Comparison of ENCODE assay signal across 9 cellular contexts in the genomic region with DNA sequence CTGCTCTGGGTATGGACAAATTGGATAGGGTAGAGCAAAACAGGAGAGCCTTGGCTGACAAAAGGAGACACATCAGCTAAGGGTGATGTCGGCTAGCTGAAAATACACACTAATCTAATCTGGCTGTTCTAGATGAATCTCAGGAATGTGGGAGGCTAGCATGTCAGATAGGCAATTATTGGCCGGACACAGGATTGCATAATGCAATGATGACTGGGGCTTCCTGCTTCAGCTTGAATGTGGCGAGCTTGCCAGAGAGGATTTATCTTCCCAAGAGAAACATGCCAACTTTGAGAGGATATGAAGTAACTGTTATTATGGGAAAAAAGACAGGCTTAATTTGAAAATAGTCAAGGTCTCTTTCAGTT.
DNase-seq lines count a peak whose midpoint lies in the region; ATAC-seq and TF ChIP-seq lines count a peak whose summit lies in the region.
"Had no signal": no experiment of that assay in that cellular context is flagged by ENCODE, and none has a peak within 500 bp of the region (broad histone marks: within the 10 kb centered on the region; RNA-seq: fewer than 3 reads in every experiment).

No MANE protein-coding gene starts in this region.

- H3K9me2 ChIP-seq in PC-9 (ENCODE audit: insufficient read depth) = no peaks in the 10 kb centered on the region

- peak; percentile 100 for DNase-seq in AG10803 (ENCODE audit: low read depth)
- DNase-seq in PC-9 = peak; percentile 31 to 89
- DNase-seq in neuronal stem cell (ENCODE audit: low spot score) = no peak
- DNase-seq in activated naive CD4-positive, alpha-beta T cell (lab: John Stamatoyannopoulos, UW) = no peak
- no peak for DNase-seq in activated naive CD4-positive, alpha-beta T cell treated with Interleukin-2 at 50 U/mL for 16 hours
- no peak for DNase-seq in NCI-H774 (lab: John Stamatoyannopoulos, UW)
- DNase-seq: activated CD8-positive, alpha-beta memory T cell treated with anti-CD3 and anti-CD28 coated beads, Interleukin-2, amount 50 U/mL, for 48 hours had no signal

- no peaks in the 10 kb centered on the region for H3K79me2 ChIP-seq in PC-9 (ENCODE audit: low read depth)

- no peak overlapping the region for H2BK120ac ChIP-seq in neuronal stem cell (ENCODE audit: low read depth, low read length)

- H3K9me3 ChIP-seq in PC-9 (ENCODE audit: insufficient read depth, low read depth) (no peaks in the 10 kb centered on the region), neuronal stem cell (replicated peaks in 1 of 2; ENCODE audit: control insufficient read depth in 2 of 2, insufficient read depth in 1 of 2, low read depth in 1 of 2, low read length in 2 of 2) (peaks cover 0 to 3% of the 10 kb centered on the region in 2 donors)

- no peak overlapping the region for H3K14ac ChIP-seq in neuronal stem cell (ENCODE audit: low read length)

- intact Hi-C loops in PC-9 (cut with micrococcal nuclease; ENCODE audit: unreplicated experiment) = loop anchor here (5.0 kb wide), 1 partner anchor 62 kb away; no protein-coding TSS in a partner anchor

- H2BK5ac ChIP-seq in neuronal stem cell (ENCODE audit: low read length) = no peak overlapping the region

- WGBS in neuronal stem cell (ENCODE audit: extremely low coverage in 2 of 2, insufficient read length in 2 of 2, insufficient replicate concordance in 1 of 2), 2 donors = no CpG with 5 or more reads among the region's 3 CpGs

- TF ChIP-seq CTCF in AG10803 (conservative IDR thresholded peaks at IDR 0.05; ENCODE audit: low read length) (no peak), PC-9 (conservative IDR thresholded peaks at IDR 0.05) (no peak)

- H3K27me3 ChIP-seq in PC-9 (ENCODE audit: insufficient read depth, low read depth) (no peaks in the 10 kb centered on the region), neuronal stem cell (ENCODE audit: control insufficient read depth in 3 of 3, insufficient read depth in 3 of 3, low read depth in 1 of 3, low read length in 3 of 3) (no peaks in the 10 kb centered on the region)

- H2AFZ ChIP-seq in PC-9 = no peak overlapping the region
- H2AFZ ChIP-seq in neuronal stem cell (ENCODE audit: low read length) = peak overlapping the region; percentile 16

- H3K27ac ChIP-seq in PC-9 = peak overlapping the region; percentile 30; the same call in 1 of the 2 replicates
- no peak overlapping the region for H3K27ac ChIP-seq in neuronal stem cell (replicated peaks; ENCODE audit: low read length)

- no peaks in the 10 kb centered on the region for H3K36me3 ChIP-seq in PC-9 (ENCODE audit: low read depth)
- no peaks in the 10 kb centered on the region for H3K36me3 ChIP-seq in neuronal stem cell (replicated peaks in 1 of 2; ENCODE audit: control insufficient read depth in 2 of 2, insufficient read depth in 2 of 2, low read length in 2 of 2)

- no peak overlapping the region for H3K4me3 ChIP-seq in AG10803 (ENCODE audit: low read length)
- H3K4me3 ChIP-seq in PC-9 = no peak overlapping the region
- no peak overlapping the region for H3K4me3 ChIP-seq in neuronal stem cell (ENCODE audit: low read length in 2 of 2)

- CTCF ChIA-PET in PC-9 (lab: Charles Lee) = no interaction called here

- H3K4ac ChIP-seq in neuronal stem cell (ENCODE audit: low read length) = no peak overlapping the region

- no peak overlapping the region for H2AK5ac ChIP-seq in neuronal stem cell (ENCODE audit: low read depth, low read length)

- no peak overlapping the region for H3K23ac ChIP-seq in neuronal stem cell (ENCODE audit: low read depth, low read length, poor library complexity)

- no peak overlapping the region for H2BK15ac ChIP-seq in neuronal stem cell (ENCODE audit: low read length)

- BruUV-seq in PC-9 (replicated peaks; lab: Mats Ljungman, UMichigan) = no TSS peak

- H4K91ac ChIP-seq in neuronal stem cell (ENCODE audit: low read depth, low read length, poor library complexity) = no peak overlapping the region

- H3K4me2 ChIP-seq in PC-9 (peak overlapping the region; percentile 42), neuronal stem cell (ENCODE audit: insufficient read depth, low read length, poor library complexity, severe bottlenecking) (no peak overlapping the region)

- no peak overlapping the region for H2BK12ac ChIP-seq in neuronal stem cell (ENCODE audit: low read length)

- peaks cover 26% of the 10 kb centered on the region for H3K4me1 ChIP-seq in PC-9 (replicated peaks; ENCODE audit: insufficient read depth)
- peaks cover 3 to 8% of the 10 kb centered on the region in 2 donors for H3K4me1 ChIP-seq in neuronal stem cell (ENCODE audit: control insufficient read depth in 2 of 2, insufficient read depth in 1 of 2, low read depth in 1 of 2, low read length in 2 of 2)

- H3K9ac ChIP-seq in neuronal stem cell (ENCODE audit: low read depth, low read length, poor library complexity) = no peak overlapping the region

- no peak overlapping the region for H3K18ac ChIP-seq in neuronal stem cell (ENCODE audit: low read length)

- H3F3A ChIP-seq in PC-9 (ENCODE audit: insufficient read depth, low read depth) = peaks cover 17% of the 10 kb centered on the region; the same call in 1 of the 2 replicates

- no peaks in the 10 kb centered on the region for H4K20me1 ChIP-seq in PC-9 (ENCODE audit: insufficient read depth)

- ATAC-seq in esophagus mucosa = peak; percentile 90
- ATAC-seq in GM19467 (IDR thresholded peaks at IDR 0.05; ENCODE audit: unreplicated experiment) = no peak

- H4K8ac ChIP-seq in neuronal stem cell (ENCODE audit: low read depth, low read length) = no peak overlapping the region

- POLR2A ChIA-PET in PC-9 (lab: Charles Lee; ENCODE audit: unreplicated experiment) = no interaction called here

- no peaks in the 10 kb centered on the region for H3K79me1 ChIP-seq in neuronal stem cell (ENCODE audit: low read depth, low read length)

Comparison
In these comparisons a context has a peak if more than half of its experiments do, and no peak if none do; other contexts are left out.
1. DNase-seq: peak in AG10803 (single experiment) and PC-9 (2 of 2); none in neuronal stem cell (single experiment), activated naive CD4-positive, alpha-beta T cell (0 of 4), activated naive CD4-positive, alpha-beta T cell treated with Interleukin-2 at 50 U/mL for 16 hours (single experiment) and NCI-H774 (single experiment).